Comparison of ENCODE assay signal across 15 cellular contexts in genomic region chr11:131275580-131275979, GRCh38.
DNase-seq lines count a peak whose midpoint lies in the region; ATAC-seq, FAIRE-seq and TF ChIP-seq lines count a peak whose summit lies in the region.
"Had no signal": no experiment of that assay in that cellular context is flagged by ENCODE, and none has a peak within 500 bp of the region (broad histone marks: within the 10 kb centered on the region; RNA-seq: fewer than 3 reads in every experiment).

No MANE protein-coding gene starts in this region.

- H2BK120ac ChIP-seq in H1 (replicated peaks; ENCODE audit: low read depth, low read length) (no peak overlapping the region), neuronal stem cell (ENCODE audit: low read depth, low read length) (no peak overlapping the region)

- H3K4me1 ChIP-seq in H1 (replicated peaks in 1 of 4; ENCODE audit: control insufficient read depth in 3 of 4, insufficient read depth in 4 of 4, low read length in 3 of 4) (peaks cover 2 to 17% (median 13%) of the 10 kb centered on the region in 4 experiments), neuronal stem cell (ENCODE audit: control insufficient read depth in 2 of 2, insufficient read depth in 1 of 2, low read depth in 1 of 2, low read length in 2 of 2) (peaks cover 0 to 5% of the 10 kb centered on the region in 2 donors)
- H3K4me1 ChIP-seq: Peyer's patch had no signal

- H2BK12ac ChIP-seq in H1 (ENCODE audit: low read depth, low read length) (peak overlapping the region; percentile 18), neuronal stem cell (ENCODE audit: low read length) (no peak overlapping the region)

- no peak for TF ChIP-seq CTCF in WTC11 (IDR thresholded peaks at IDR 0.05)
- TF ChIP-seq CTCF in H1 (IDR thresholded peaks at IDR 0.05; ENCODE audit: control extremely low read depth in 1 of 3, insufficient read depth in 1 of 3, low read depth in 1 of 3, low read length in 3 of 3): no peak

- H3K36me3 Mint-ChIP-seq in WTC11: peaks cover 42% of the 10 kb centered on the region

- H2AFZ ChIP-seq in H1 (ENCODE audit: low read length) (no peak overlapping the region), neuronal stem cell (ENCODE audit: low read length) (no peak overlapping the region)

- no peaks in the 10 kb centered on the region for H3K23me2 ChIP-seq in H1 (ENCODE audit: low read depth, low read length)

- no peaks in the 10 kb centered on the region for H3K27me3 Mint-ChIP-seq in WTC11 (ENCODE audit: low read depth)

- H3K79me1 ChIP-seq in H1 (ENCODE audit: low read depth, low read length) (peaks cover 11% of the 10 kb centered on the region; the same call in 1 of the 2 replicates), neuronal stem cell (ENCODE audit: low read depth, low read length) (no peaks in the 10 kb centered on the region)

- H4K91ac ChIP-seq in H1 (replicated peaks; ENCODE audit: insufficient read length, low read length) (no peak overlapping the region), neuronal stem cell (ENCODE audit: low read depth, low read length, poor library complexity) (no peak overlapping the region)

- peaks cover 0 to 1% of the 10 kb centered on the region in 2 experiments for H4K20me1 ChIP-seq in H1 (replicated peaks in 1 of 2; ENCODE audit: control insufficient read depth in 1 of 2, insufficient read depth in 2 of 2, low read length in 2 of 2)

- FAIRE-seq in H1 (lab: Jason Lieb, UNC): peak; percentile 7
- FAIRE-seq: GM19239, K562 had no signal

- POLR2A ChIA-PET in WTC11 (lab: Charles Lee): interaction anchor here (1.2 kb wide), 1 partner anchor 22 kb away, joined by 4 read pairs; no protein-coding TSS in a partner anchor
- POLR2A ChIA-PET in H1 (lab: Charles Lee; ENCODE audit: partially characterized antibody): interaction anchor here (0.9 to 9.6 kb wide), 4 partner anchors 8 to 21 kb away, joined by 3 to 70 read pairs (median 5); no protein-coding TSS in a partner anchor

- H3K56ac ChIP-seq in H1 (replicated peaks; ENCODE audit: insufficient read length, low read depth, low read length): no peak overlapping the region

- H3K9ac ChIP-seq in H1 (replicated peaks in 1 of 4; ENCODE audit: extremely low read depth in 1 of 4, low read depth in 3 of 4, low read length in 3 of 4): no peak overlapping the region
- no peak overlapping the region for H3K9ac ChIP-seq in neuronal stem cell (ENCODE audit: low read depth, low read length, poor library complexity)

- no peak overlapping the region for H3K4me3 ChIP-seq in H1 (ENCODE audit: extremely low read depth in 1 of 4, insufficient read depth in 2 of 4, low read depth in 3 of 4, low read length in 4 of 4)
- no peak overlapping the region for H3K4me3 ChIP-seq in neuronal stem cell (ENCODE audit: low read length in 2 of 2)
- H3K4me3 ChIP-seq: K562, Peyer's patch had no signal

- H2BK5ac ChIP-seq in H1 (ENCODE audit: low read depth, low read length): no peak overlapping the region
- H2BK5ac ChIP-seq in neuronal stem cell (ENCODE audit: low read length): no peak overlapping the region

- H3K27me3 ChIP-seq in H1 (replicated peaks in 1 of 4; ENCODE audit: control insufficient read depth in 3 of 4, extremely low read depth in 1 of 4, insufficient read depth in 3 of 4, low read length in 3 of 4) (no peaks in the 10 kb centered on the region), neuronal stem cell (ENCODE audit: control insufficient read depth in 3 of 3, insufficient read depth in 3 of 3, low read depth in 1 of 3, low read length in 3 of 3) (no peaks in the 10 kb centered on the region)
- H3K27me3 ChIP-seq: Peyer's patch had no signal

- H2BK15ac ChIP-seq in H1 (ENCODE audit: low read length) (no peak overlapping the region), neuronal stem cell (ENCODE audit: low read length) (no peak overlapping the region)

- peaks cover 8 to 93% of the 10 kb centered on the region in 2 experiments for H3K79me2 ChIP-seq in H1 (ENCODE audit: control insufficient read depth in 1 of 2, insufficient read depth in 2 of 2, low read length in 2 of 2)

- H3K4ac ChIP-seq in H1 (replicated peaks; ENCODE audit: insufficient read length, low read depth, low read length): no peak overlapping the region
- H3K4ac ChIP-seq in neuronal stem cell (ENCODE audit: low read length): no peak overlapping the region

- H2BK20ac ChIP-seq in H1 (ENCODE audit: low read length): no peak overlapping the region

- peaks cover 60% of the 10 kb centered on the region for H3K4me1 Mint-ChIP-seq in WTC11

- CTCF ChIA-PET in WTC11 (lab: Charles Lee): interaction anchor here (1.1 to 2.8 kb wide), 4 partner anchors 22 to 399 kb away, joined by 3 to 11 read pairs (median 8); no protein-coding TSS in a partner anchor
- CTCF ChIA-PET in H1 (lab: Charles Lee; ENCODE audit: partially characterized antibody): interaction anchor here (0.7 to 1.9 kb wide), 5 partner anchors 8 to 1256 kb away, joined by 3 to 9 read pairs (median 4); no protein-coding TSS in a partner anchor

- H4K8ac ChIP-seq in H1 (ENCODE audit: extremely low read depth, insufficient read depth, low read length) (no peak overlapping the region), neuronal stem cell (ENCODE audit: low read depth, low read length) (no peak overlapping the region)

- no peak overlapping the region for H3K23ac ChIP-seq in H1 (ENCODE audit: insufficient read length)
- H3K23ac ChIP-seq in neuronal stem cell (ENCODE audit: low read depth, low read length, poor library complexity): no peak overlapping the region

- 84% methylated on average over 9 of the region's 9 CpGs; no CpG with 5 or more reads in 1 of the 2 experiments for WGBS in H1 (ENCODE audit: extremely low coverage in 1 of 2, insufficient coverage in 1 of 2, insufficient read length in 1 of 2, insufficient replicate concordance in 2 of 2, low coverage in 1 of 2, low lambda C conversion rate in 2 of 2, missing lambda C conversion rate in 1 of 2), 2 experiments
- no CpG with 5 or more reads among the region's 9 CpGs for WGBS in neuronal stem cell (ENCODE audit: extremely low coverage in 2 of 2, insufficient read length in 2 of 2, insufficient replicate concordance in 1 of 2), 2 donors

- TF ChIP-seq POLR2A in H1 (IDR thresholded peaks at IDR 0.05; ENCODE audit: control extremely low read depth in 1 of 2, low read depth in 2 of 2, low read length in 2 of 2): no peak

- H3K9me3 ChIP-seq in H1 (ENCODE audit: insufficient read depth in 2 of 2, low read depth in 1 of 2, low read length in 1 of 2): peaks cover 3 to 6% of the 10 kb centered on the region in 2 experiments
- H3K9me3 ChIP-seq in neuronal stem cell (replicated peaks in 1 of 2; ENCODE audit: control insufficient read depth in 2 of 2, insufficient read depth in 1 of 2, low read depth in 1 of 2, low read length in 2 of 2): peaks cover 0 to 2% of the 10 kb centered on the region in 2 donors
- H3K9me3 ChIP-seq: Peyer's patch had no signal

- TF ChIP-seq EP300 in H1 (IDR thresholded peaks at IDR 0.05; ENCODE audit: borderline replicate concordance in 1 of 2, low read depth in 2 of 2, low read length in 2 of 2): no peak

- no peak for TF ChIP-seq RAD21 in H1 (IDR thresholded peaks at IDR 0.05 in 1 of 2, conservative IDR thresholded peaks at IDR 0.05 in 1 of 2; ENCODE audit: low read depth in 2 of 2, low read length in 2 of 2)

- no peak overlapping the region for H3K4me2 ChIP-seq in H1 (ENCODE audit: insufficient read depth in 1 of 2, low read depth in 2 of 2, low read length in 2 of 2)
- H3K4me2 ChIP-seq in neuronal stem cell (ENCODE audit: insufficient read depth, low read length, poor library complexity, severe bottlenecking): no peak overlapping the region

- peaks cover 32% of the 10 kb centered on the region for H3K9me3 Mint-ChIP-seq in WTC11

- peak overlapping the region; percentile 69; the same call in 1 of the 2 replicates for H2AK5ac ChIP-seq in H1 (ENCODE audit: low read depth, low read length)
- H2AK5ac ChIP-seq in neuronal stem cell (ENCODE audit: low read depth, low read length): no peak overlapping the region

- no peak overlapping the region for H4K5ac ChIP-seq in H1 (ENCODE audit: insufficient read length, low read depth, low read length)

- H3K27ac ChIP-seq in H1 (ENCODE audit: low read depth, low read length): no peak overlapping the region
- H3K27ac ChIP-seq in neuronal stem cell (replicated peaks; ENCODE audit: low read length): no peak overlapping the region
- H3K27ac ChIP-seq: Peyer's patch had no signal

- no peak overlapping the region for H3K4me3 Mint-ChIP-seq in WTC11

- H3K14ac ChIP-seq in H1 (ENCODE audit: insufficient read length) (no peak overlapping the region), neuronal stem cell (ENCODE audit: low read length) (no peak overlapping the region)

- peak; percentile 48 for ATAC-seq in WTC11
- ATAC-seq: K562 had no signal

- H3K27ac Mint-ChIP-seq in WTC11: peak overlapping the region; percentile 77

- DNase-seq in WTC11 (ENCODE audit: low spot score): no peak
- no peak for DNase-seq in H1 (ENCODE audit: low read depth in 1 of 2, low spot score in 2 of 2)
- DNase-seq in neuronal stem cell (ENCODE audit: low spot score): peak; percentile 42
- DNase-seq in effector CD4-positive, alpha-beta T cell: no peak
- no peak for DNase-seq in SW480 (ENCODE audit: low spot score)
- no peak for DNase-seq in islet precursor cell
- no peak for DNase-seq in LoVo (ENCODE audit: low spot score)
- DNase-seq: GOT3, NCI-H1105, NCI-H187, NCI-H82, Peyer's patch, SHP77 treated with DMSO at 0.1 percent for 48 hours had no signal

- H3K18ac ChIP-seq in H1 (ENCODE audit: extremely low read depth, low read length) (no peak overlapping the region), neuronal stem cell (ENCODE audit: low read length) (no peak overlapping the region)

- H3K36me3 ChIP-seq in H1 (ENCODE audit: control insufficient read depth in 2 of 4, insufficient read depth in 4 of 4, low read length in 3 of 4) (peaks cover 0 to 12% (median 5%) of the 10 kb centered on the region in 4 experiments; a peak in 2 of 8 replicates), neuronal stem cell (replicated peaks in 1 of 2; ENCODE audit: control insufficient read depth in 2 of 2, insufficient read depth in 2 of 2, low read length in 2 of 2) (no peaks in the 10 kb centered on the region)
- H3K36me3 ChIP-seq: Peyer's patch had no signal

TF ChIP-seq in WTC11, 78 proteins besides CTCF, POLR2A, EP300 and RAD21 (continues in another document):
- TF ChIP-seq NFE2L1 (CRISPR knock-in tag; IDR thresholded peaks at IDR 0.05) (no peak), GABPB1 (CRISPR knock-in tag; IDR thresholded peaks at IDR 0.05) (no peak)

TF ChIP-seq in H1, 55 proteins besides CTCF, POLR2A, EP300 and RAD21 (continues in another document):
- TF ChIP-seq ZNF274 (IDR thresholded peaks at IDR 0.05; ENCODE audit: borderline replicate concordance, extremely low read depth, low read length): no peak
- TF ChIP-seq BRCA1 (IDR thresholded peaks at IDR 0.05; ENCODE audit: low read depth, low read length): no peak
- TF ChIP-seq E2F6 (IDR thresholded peaks at IDR 0.05): no peak
- no peak for TF ChIP-seq RBBP5 (IDR thresholded peaks at IDR 0.05; ENCODE audit: borderline replicate concordance, low read depth, low read length)
